19 cellular contexts compared by ENCODE assay signal in the genomic region with DNA sequence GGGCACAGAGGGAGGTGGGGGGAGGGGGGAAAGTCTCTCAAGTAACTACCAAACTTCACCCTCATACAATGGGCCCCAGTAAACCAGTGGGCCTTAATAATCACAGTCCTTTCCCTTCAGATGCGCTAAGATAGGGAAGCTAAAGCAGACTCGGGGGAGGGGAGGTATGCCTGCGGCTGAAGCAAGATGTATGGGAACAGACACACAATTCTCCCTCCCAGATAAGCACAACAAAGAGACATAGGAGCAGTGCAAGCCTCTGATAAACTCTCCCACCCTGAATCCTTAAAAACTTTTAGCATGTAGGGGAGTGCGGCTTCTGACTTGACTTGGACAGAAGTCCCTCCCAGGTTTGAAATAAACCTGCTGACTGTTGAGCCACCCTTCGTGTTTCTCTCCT. TPM values are rescaled to one million over a fixed set of nuclear protein-coding genes. Genes with fewer than 3 reads are reported as not detected.
"Had no signal": no experiment of that assay in that cellular context is flagged by ENCODE, and none has a peak within 500 bp of the region (broad histone marks: within the 10 kb centered on the region; RNA-seq: fewer than 3 reads in every experiment).

No MANE protein-coding gene starts in this region.

RNA-seq across cellular contexts. Expression of gene PROP1, which starts 54.7 kb away (rescaled TPM):
- total RNA-seq: kidney epithelial cell, left ventricle myocardium inferior, lower leg skin, lung, mesothelial cell of epicardium, mononuclear cell, natural killer cell, occipital lobe, osteocyte, posterior vena cava, psoas muscle, sigmoid colon, spleen, subcutaneous adipose tissue, suprapubic skin, thoracic aorta, upper lobe of right lung had no signal
- polyA plus RNA-seq: immature natural killer cell, lung, psoas muscle, sigmoid colon, small intestine, spleen had no signal
